31 cellular contexts compared by ENCODE assay signal in genomic region chr9:2824054-2824453, GRCh38.
"Had no signal": no experiment of that assay in that cellular context is flagged by ENCODE, and none has a peak within 500 bp of the region (broad histone marks: within the 10 kb centered on the region; RNA-seq: fewer than 3 reads in every experiment).

No MANE protein-coding gene starts in this region.

- H3K9me3 Mint-ChIP-seq: activated CD4-positive, alpha-beta T cell treated with anti-CD3 and anti-CD28 coated beads, Interleukin-2, amount 10 ng/mL, durations not matched to agents 24 days and 14 days; activated CD8-positive, alpha-beta T cell treated with anti-CD3 and anti-CD28 coated beads for 36 hours; activated naive CD4-positive, alpha-beta T cell treated with anti-CD3 and anti-CD28 coated beads for 36 hours; activated naive CD8-positive, alpha-beta T cell treated with anti-CD3 and anti-CD28 coated beads for 36 hours; immature natural killer cell; natural killer cell; T-helper 1 cell treated with Interleukin-12 subunit alpha and Interleukin-12 subunit beta and Interleukin-4 antibody, amounts not matched to agents 30 μg/mL and 1 μg/mL, for 36 hours; type B pancreatic cell had no signal

- ATAC-seq: activated CD4-positive, CD25-positive, alpha-beta regulatory T cell treated with anti-CD3 and anti-CD28 coated beads, Interleukin-2, amount 50 U/mL, for 24 hours; natural killer cell; right cardiac atrium had no signal

- H3K9me3 ChIP-seq: adrenal gland, body of pancreas, heart left ventricle, left lung, lower lobe of right lung, thoracic aorta, uterus had no signal

- H3K27me3 Mint-ChIP-seq: activated CD4-positive, alpha-beta T cell treated with anti-CD3 and anti-CD28 coated beads, Interleukin-2, amount 10 ng/mL, durations not matched to agents 24 days and 14 days; activated CD8-positive, alpha-beta T cell treated with anti-CD3 and anti-CD28 coated beads for 36 hours; activated naive CD8-positive, alpha-beta T cell treated with anti-CD3 and anti-CD28 coated beads for 36 hours; type B pancreatic cell had no signal

- H3K4me3 ChIP-seq: adrenal gland, body of pancreas, heart left ventricle, left lung, lower lobe of right lung, thoracic aorta, uterus had no signal

- H3K4me1 Mint-ChIP-seq: activated naive CD8-positive, alpha-beta T cell treated with anti-CD3 and anti-CD28 coated beads for 36 hours; natural killer cell had no signal

- H3K27ac ChIP-seq: adrenal gland, foreskin keratinocyte, left lung, lower lobe of right lung, thoracic aorta, uterus, VCaP had no signal

- H3K27ac Mint-ChIP-seq: activated CD4-positive, alpha-beta T cell treated with anti-CD3 and anti-CD28 coated beads, Interleukin-2, amount 10 ng/mL, durations not matched to agents 24 days and 14 days; activated CD8-positive, alpha-beta T cell treated with anti-CD3 and anti-CD28 coated beads for 36 hours; activated naive CD4-positive, alpha-beta T cell treated with anti-CD3 and anti-CD28 coated beads for 36 hours; activated naive CD8-positive, alpha-beta T cell treated with anti-CD3 and anti-CD28 coated beads for 36 hours; immature natural killer cell; natural killer cell; T-helper 1 cell treated with Interleukin-12 subunit alpha and Interleukin-12 subunit beta and Interleukin-4 antibody, amounts not matched to agents 30 μg/mL and 1 μg/mL, for 36 hours; type B pancreatic cell had no signal

- H3K27me3 ChIP-seq: adrenal gland, body of pancreas, foreskin keratinocyte, heart left ventricle, left lung, uterus had no signal

- H3K4me1 ChIP-seq: adrenal gland, foreskin keratinocyte, lower lobe of right lung, uterus had no signal

- H3K4me3 Mint-ChIP-seq: activated CD4-positive, alpha-beta T cell treated with anti-CD3 and anti-CD28 coated beads, Interleukin-2, amount 10 ng/mL, durations not matched to agents 24 days and 14 days; activated CD8-positive, alpha-beta T cell treated with anti-CD3 and anti-CD28 coated beads for 36 hours; activated naive CD4-positive, alpha-beta T cell treated with anti-CD3 and anti-CD28 coated beads for 36 hours; activated naive CD8-positive, alpha-beta T cell treated with anti-CD3 and anti-CD28 coated beads for 36 hours; immature natural killer cell; natural killer cell; T-helper 1 cell treated with Interleukin-12 subunit alpha and Interleukin-12 subunit beta and Interleukin-4 antibody, amounts not matched to agents 30 μg/mL and 1 μg/mL, for 36 hours; type B pancreatic cell had no signal

- FAIRE-seq: endothelial cell of umbilical vein, TTC549 had no signal

- DNase-seq: activated CD4-positive, alpha-beta T cell treated with anti-CD3 and anti-CD28 coated beads, Interleukin-2, amount 10 ng/mL, durations not matched to agents 24 days and 14 days; activated effector memory CD4-positive, alpha-beta T cell treated with anti-CD3 and anti-CD28 coated beads, Interleukin-2, amount 50 U/mL, for 16 hours; activated naive CD8-positive, alpha-beta T cell treated with anti-CD3 and anti-CD28 coated beads for 36 hours; activated T-cell treated with anti-CD3 and anti-CD28 coated beads, Interleukin-2, amount 50 U/mL, for 48 hours; aorta; cortex of kidney; foreskin keratinocyte; heart left ventricle; hypothalamus; immature natural killer cell; kidney glomerular epithelial cell; left lung; lower lobe of right lung; natural killer cell; posterior cingulate gyrus; stimulated activated CD4-positive, alpha-beta T cell treated with anti-CD3 and anti-CD28 coated beads, Interleukin-2, amount 100 ng/mL, for 48 hours; stimulated activated naive CD4-positive, alpha-beta T cell treated with Interleukin-2 at 50 U/mL for 16 hours; T-helper 9 cell; uterus had no signal

- H3K36me3 ChIP-seq: uterus had no signal
